26 cellular contexts compared by ENCODE assay signal in genomic region chr3:135071483-135071882, GRCh38.
DNase-seq lines count a peak whose midpoint lies in the region; ATAC-seq lines count a peak whose summit lies in the region.
"Had no signal": no experiment of that assay in that cellular context is flagged by ENCODE, and none has a peak within 500 bp of the region (broad histone marks: within the 10 kb centered on the region; RNA-seq: fewer than 3 reads in every experiment).

No MANE protein-coding gene starts in this region.

- no peak overlapping the region for H3K4me3 Mint-ChIP-seq in stimulated activated memory B cell treated with anti-CD40 and anti-IgM and Interleukin-4, amounts not matched to agents 10 μg/mL and 1 μg/mL and 100 μg/mL, for 72 hours
- no peak overlapping the region for H3K4me3 Mint-ChIP-seq in stimulated activated naive B cell treated with anti-CD40 and anti-IgM and Interleukin-4, amounts not matched to agents 10 μg/mL and 1 μg/mL and 100 μg/mL, for 72 hours
- H3K4me3 Mint-ChIP-seq: B cell; CD14-positive monocyte; CD4-positive, alpha-beta memory T cell; CD4-positive, alpha-beta T cell; CD4-positive, CD25-positive, alpha-beta regulatory T cell; CD8-positive, alpha-beta memory T cell; CD8-positive, alpha-beta T cell had no signal

- peaks cover 6% of the 10 kb centered on the region for H3K36me3 Mint-ChIP-seq in stimulated activated memory B cell treated with anti-CD40 and anti-IgM and Interleukin-4, amounts not matched to agents 10 μg/mL and 1 μg/mL and 100 μg/mL, for 72 hours
- H3K36me3 Mint-ChIP-seq in stimulated activated naive B cell treated with anti-CD40 and anti-IgM and Interleukin-4, amounts not matched to agents 10 μg/mL and 1 μg/mL and 100 μg/mL, for 72 hours = no peaks in the 10 kb centered on the region
- H3K36me3 Mint-ChIP-seq: CD14-positive monocyte; CD4-positive, alpha-beta memory T cell; CD4-positive, CD25-positive, alpha-beta regulatory T cell; CD8-positive, alpha-beta memory T cell; CD8-positive, alpha-beta T cell had no signal

- H3K4me1 Mint-ChIP-seq in stimulated activated memory B cell treated with anti-CD40 and anti-IgM and Interleukin-4, amounts not matched to agents 10 μg/mL and 1 μg/mL and 100 μg/mL, for 72 hours = peaks cover 9% of the 10 kb centered on the region
- peaks cover 3 to 11% of the 10 kb centered on the region in 2 donors for H3K4me1 Mint-ChIP-seq in stimulated activated naive B cell treated with anti-CD40 and anti-IgM and Interleukin-4, amounts not matched to agents 10 μg/mL and 1 μg/mL and 100 μg/mL, for 72 hours
- H3K4me1 Mint-ChIP-seq: B cell; CD14-positive monocyte; CD4-positive, alpha-beta memory T cell; CD4-positive, CD25-positive, alpha-beta regulatory T cell; CD8-positive, alpha-beta memory T cell had no signal

- H3K9me3 Mint-ChIP-seq in stimulated activated memory B cell treated with anti-CD40 and anti-IgM and Interleukin-4, amounts not matched to agents 10 μg/mL and 1 μg/mL and 100 μg/mL, for 72 hours = peaks cover 4% of the 10 kb centered on the region
- peaks cover 6 to 7% of the 10 kb centered on the region in 2 donors for H3K9me3 Mint-ChIP-seq in stimulated activated naive B cell treated with anti-CD40 and anti-IgM and Interleukin-4, amounts not matched to agents 10 μg/mL and 1 μg/mL and 100 μg/mL, for 72 hours
- H3K9me3 Mint-ChIP-seq: CD8-positive, alpha-beta T cell had no signal

- ATAC-seq in stimulated activated memory B cell treated with anti-CD40 and anti-IgM and Interleukin-4, amounts not matched to agents 10 μg/mL and 1 μg/mL and 100 μg/mL, for 72 hours = peak; percentile 59
- ATAC-seq in stimulated activated naive B cell treated with anti-CD40 and anti-IgM and Interleukin-4, amounts not matched to agents 10 μg/mL and 1 μg/mL and 100 μg/mL, for 72 hours (replicated peaks) = peak; percentile 73
- ATAC-seq: A549; CD8-positive, alpha-beta T cell had no signal

- no peak for DNase-seq in stimulated activated naive B cell treated with anti-CD40 and anti-IgM and Interleukin-4, amounts not matched to agents 10 μg/mL and 1 μg/mL and 100 μg/mL, for 72 hours
- no peak for DNase-seq in EL
- no peak for DNase-seq in activated CD8-positive, alpha-beta memory T cell treated with anti-CD3 and anti-CD28 coated beads for 24 hours
- DNase-seq: 8988T; ACHN; AML-193; BE2C; C1 segment of cervical spinal cord; Caco-2; Calu3; CD4-positive, alpha-beta memory T cell; CD4-positive, alpha-beta T cell; CD4-positive, CD25-positive, alpha-beta regulatory T cell; CD8-positive, alpha-beta memory T cell; CD8-positive, alpha-beta T cell; COR-L47; DMS 273 treated with DMSO at 0.1 percent for 48 hours; DMS153; DMS53; DMS79; DMS79 treated with DMSO at 0.1 percent for 48 hours; DND-41 had no signal

- H3K27me3 Mint-ChIP-seq in stimulated activated memory B cell treated with anti-CD40 and anti-IgM and Interleukin-4, amounts not matched to agents 10 μg/mL and 1 μg/mL and 100 μg/mL, for 72 hours = peaks cover 18% of the 10 kb centered on the region
- no peaks in the 10 kb centered on the region for H3K27me3 Mint-ChIP-seq in stimulated activated naive B cell treated with anti-CD40 and anti-IgM and Interleukin-4, amounts not matched to agents 10 μg/mL and 1 μg/mL and 100 μg/mL, for 72 hours
- H3K27me3 Mint-ChIP-seq: CD4-positive, alpha-beta memory T cell had no signal

- H3K27ac Mint-ChIP-seq in stimulated activated memory B cell treated with anti-CD40 and anti-IgM and Interleukin-4, amounts not matched to agents 10 μg/mL and 1 μg/mL and 100 μg/mL, for 72 hours = no peak overlapping the region
- no peak overlapping the region for H3K27ac Mint-ChIP-seq in stimulated activated naive B cell treated with anti-CD40 and anti-IgM and Interleukin-4, amounts not matched to agents 10 μg/mL and 1 μg/mL and 100 μg/mL, for 72 hours
- H3K27ac Mint-ChIP-seq: B cell; CD14-positive monocyte; CD4-positive, alpha-beta memory T cell; CD4-positive, alpha-beta T cell; CD4-positive, CD25-positive, alpha-beta regulatory T cell; CD8-positive, alpha-beta memory T cell; CD8-positive, alpha-beta T cell had no signal
